In the genomic region with DNA sequence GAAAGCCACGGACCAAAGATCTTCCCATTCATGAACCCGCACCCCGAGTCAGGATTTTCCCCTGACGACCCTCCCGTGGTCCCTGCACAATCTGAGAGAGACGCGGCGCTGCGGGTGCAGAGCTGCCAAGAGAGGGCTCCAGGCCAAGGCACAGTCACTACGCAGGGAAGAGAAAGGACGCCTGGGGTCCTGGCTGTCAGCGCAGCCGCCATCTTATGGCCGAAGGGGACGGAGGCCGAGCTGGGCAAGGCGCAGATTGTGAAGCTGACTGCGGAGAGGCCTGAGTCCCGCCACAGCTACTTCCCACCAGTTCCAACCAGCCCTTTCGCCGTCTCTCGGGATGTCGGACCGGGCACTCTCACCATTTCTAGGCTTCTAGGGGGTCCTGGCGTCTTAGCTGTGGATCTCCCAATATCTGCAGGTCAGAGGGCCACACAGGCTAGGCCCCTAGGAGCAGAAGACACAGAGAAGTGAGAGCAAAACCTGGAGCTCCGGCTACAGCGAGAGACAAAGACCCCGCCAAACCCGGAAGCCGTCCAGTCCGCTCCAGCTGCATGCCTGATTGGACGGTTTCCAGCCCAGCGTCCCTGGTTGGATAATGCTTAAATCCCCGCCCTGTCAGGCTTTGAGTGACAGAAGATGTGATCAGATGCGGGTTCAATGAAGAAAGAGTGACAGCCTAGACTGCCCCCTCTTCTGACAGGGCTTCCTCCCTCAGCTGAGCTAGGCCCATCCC, we compare ENCODE assay signal across 8 cellular contexts.
DNase-seq lines count a peak whose midpoint lies in the region; ATAC-seq, FAIRE-seq and TF ChIP-seq lines count a peak whose summit lies in the region.

A gene (minus strand): TSS at position 515 of the 736 bp plus-strand sequence. CDS start 150 bp downstream, at position 365.

- DNase-seq in AG08396 (ENCODE audit: low spot score) (peak; percentile 84), NCI-H226 (peak; percentile 89)
- DNase-seq in activated CD4-positive, CD25-positive, alpha-beta regulatory T cell (lab: John Stamatoyannopoulos, UW): peak; percentile 54 to 75 (median 70)
- DNase-seq in central memory CD4-positive, alpha-beta T cell: peak; percentile 80
- DNase-seq in stimulated activated CD4-positive, alpha-beta T cell treated with anti-CD3 and anti-CD28 coated beads, Interleukin-12 subunit alpha, Interleukin-12 subunit beta, amount 100 ng/mL, for 24 hours (ENCODE audit: low read depth in 2 of 2): peak; percentile 75 to 81

- in situ Hi-C loops in GM18951 (cut with MboI; ENCODE audit: low sequenced_read_pairs, unreplicated experiment): no loop called here

- FAIRE-seq in islet of Langerhans (lab: Jason Lieb, UNC): peak; percentile 86

- ATAC-seq in HG03175 (IDR thresholded peaks at IDR 0.05; ENCODE audit: unreplicated experiment): peak; percentile 91

- peak; percentile 74 for TF ChIP-seq POLR2A in GM18951 (IDR thresholded peaks at IDR 0.05; ENCODE audit: extremely low read depth, insufficient read depth, insufficient read length)

Comparison
In these comparisons a context has a peak if more than half of its experiments do, and no peak if none do; other contexts are left out.
1. Peak in every context shown above with its lines: DNase-seq and ATAC-seq.